8 cellular contexts compared by ENCODE assay signal in the genomic region with DNA sequence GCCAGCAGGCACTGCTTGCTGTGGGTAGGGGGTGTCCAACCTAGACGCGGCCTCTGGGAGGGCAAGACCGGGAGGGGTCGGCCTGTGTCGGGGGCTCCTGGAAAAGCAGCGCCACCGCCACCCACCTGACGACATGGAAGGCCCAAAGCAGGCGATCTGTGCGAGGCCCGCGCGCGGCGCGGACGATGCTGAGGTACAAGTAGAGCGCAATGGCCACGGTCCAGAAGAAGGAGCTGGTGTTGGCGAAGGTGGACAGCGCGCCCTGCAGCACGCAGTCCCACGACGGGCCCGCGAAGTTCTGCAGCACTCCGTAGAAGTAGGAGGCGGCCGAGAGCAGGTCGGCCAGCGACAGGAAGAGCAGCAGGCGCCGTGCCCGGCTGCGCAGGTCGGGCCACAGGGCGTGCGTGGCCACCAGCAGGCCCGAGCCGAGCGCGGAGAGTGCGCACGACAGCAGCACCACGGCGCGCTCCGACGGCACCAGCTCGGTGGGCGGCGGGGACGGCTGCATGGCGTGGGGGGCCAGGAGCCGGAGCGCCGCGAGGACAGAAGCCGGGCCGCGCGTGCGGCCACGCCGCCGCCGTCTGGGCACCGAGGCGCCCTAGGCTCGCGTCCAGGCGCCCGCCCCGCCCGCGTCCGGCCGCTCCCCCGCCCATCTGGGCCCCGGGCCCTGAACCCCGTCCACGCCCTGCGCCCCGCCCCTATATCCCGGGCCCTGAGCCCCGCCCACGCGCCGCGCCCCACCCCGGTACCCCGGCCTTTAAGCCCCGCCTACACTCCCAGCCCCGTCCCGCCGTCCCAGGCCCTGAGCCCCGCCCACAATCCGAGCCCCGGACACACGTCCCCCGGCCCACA. TPM values are rescaled to one million over a fixed set of nuclear protein-coding genes. Genes with fewer than 3 reads are reported as not detected.
A peak's percentile ranks its signal among the peaks of the same experiment; 100 is the strongest.
DNase-seq lines count a peak whose midpoint lies in the region; ATAC-seq, FAIRE-seq and TF ChIP-seq lines count a peak whose summit lies in the region.

A gene with protein sequence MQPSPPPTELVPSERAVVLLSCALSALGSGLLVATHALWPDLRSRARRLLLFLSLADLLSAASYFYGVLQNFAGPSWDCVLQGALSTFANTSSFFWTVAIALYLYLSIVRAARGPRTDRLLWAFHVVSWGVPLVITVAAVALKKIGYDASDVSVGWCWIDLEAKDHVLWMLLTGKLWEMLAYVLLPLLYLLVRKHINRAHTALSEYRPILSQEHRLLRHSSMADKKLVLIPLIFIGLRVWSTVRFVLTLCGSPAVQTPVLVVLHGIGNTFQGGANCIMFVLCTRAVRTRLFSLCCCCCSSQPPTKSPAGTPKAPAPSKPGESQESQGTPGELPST (minus strand): TSS at position 583 of the 852 bp plus-strand sequence. CDS start 75 bp downstream, at position 508.

- peak; percentile 86 for FAIRE-seq in GM12891 (lab: Jason Lieb, UNC)

- H3K27ac ChIP-seq in lower lobe of right lung, result peak within 1 kb of the TSS; percentile 85

- peaks cover 32% of the 10 kb centered on the region for H3K4me1 ChIP-seq in lower lobe of right lung

- peak; percentile 91 for DNase-seq in GM12891 (ENCODE audit: insufficient read length, low spot score)
- DNase-seq in NCI-H2171 (lab: John Stamatoyannopoulos, UW), result peak; percentile 68
- peak; percentile 75 to 77 for DNase-seq in activated CD4-positive, alpha-beta T cell treated with anti-CD3 and anti-CD28 coated beads, Interleukin-2, amount 50 U/mL, for 4 hours
- peak; percentile 39 to 82 for DNase-seq in dermis microvascular lymphatic vessel endothelial cell (ENCODE audit: low read depth in 2 of 2)
- DNase-seq in lower lobe of right lung, result peak; percentile 95
- DNase-seq in stimulated activated CD4-positive, alpha-beta T cell treated with anti-CD3 and anti-CD28 coated beads, TNF-alpha, amount 100 ng/mL, for 48 hours (ENCODE audit: low read depth in 3 of 3), result peak; percentile 61 to 87 (median 67)

- no peaks in the 10 kb centered on the region for H3K36me3 ChIP-seq in lower lobe of right lung

- peak within 1 kb of the TSS; percentile 69 for H3K4me3 ChIP-seq in lower lobe of right lung

- intact Hi-C loops in lower lobe of right lung (cut with DNase I), result no loop called here

- no peak for TF ChIP-seq CTCF in lower lobe of right lung (IDR thresholded peaks at IDR 0.05)

- TF ChIP-seq POLR2A in GM12891 (IDR thresholded peaks at IDR 0.05; ENCODE audit: low read depth, low read length), result no peak

- peak; percentile 44 for ATAC-seq in HG02571 (IDR thresholded peaks at IDR 0.05; ENCODE audit: unreplicated experiment)
- ATAC-seq in lower lobe of right lung, result peak; percentile 95 to 98
- no peak for ATAC-seq in GM18870 (IDR thresholded peaks at IDR 0.05; ENCODE audit: unreplicated experiment)

- no peaks in the 10 kb centered on the region for H3K9me3 ChIP-seq in lower lobe of right lung

- no peaks in the 10 kb centered on the region for H3K27me3 ChIP-seq in lower lobe of right lung (ENCODE audit: low read depth)

TF ChIP-seq in GM12891, 5 proteins besides CTCF, POLR2A, EP300 and RAD21:
- TF ChIP-seq TAF1 (IDR thresholded peaks at IDR 0.05; ENCODE audit: low read depth, low read length) (no peak), POLR2AphosphoS5 (IDR thresholded peaks at IDR 0.05; ENCODE audit: low read depth, low read length) (no peak), PAX5 (IDR thresholded peaks at IDR 0.05; ENCODE audit: insufficient read depth, low read length, severe bottlenecking) (no peak), POU2F2 (IDR thresholded peaks at IDR 0.05; ENCODE audit: low read depth, low read length) (no peak), SPI1 (IDR thresholded peaks at IDR 0.05; ENCODE audit: low read depth, low read length) (no peak)
TF ChIP-seq in GM12891: peak in this region for 0.

RNA-seq across cellular contexts. Expression of the gene that starts here (rescaled TPM):
- 6.8 TPM for polyA plus RNA-seq in GM12891 (2012; ENCODE audit: low read depth, missing spikeins)
- total RNA-seq in dermis microvascular lymphatic vessel endothelial cell, result 3.9 and 5.1 TPM in 2 replicates
- 14.2 TPM for total RNA-seq in lower lobe of right lung
